In genomic region chr14:75252254-75252837, GRCh38 we compare ENCODE assay signal across 16 cellular contexts. TPM values are rescaled to one million over a fixed set of nuclear protein-coding genes. Genes with fewer than 3 reads are reported as not detected.
DNase-seq lines count a peak whose midpoint lies in the region; ATAC-seq and TF ChIP-seq lines count a peak whose summit lies in the region.
"Had no signal": no experiment of that assay in that cellular context is flagged by ENCODE, and none has a peak within 500 bp of the region (broad histone marks: within the 10 kb centered on the region; RNA-seq: fewer than 3 reads in every experiment).

No MANE protein-coding gene starts in this region.

- peaks cover 40 to 41% of the 10 kb centered on the region in 2 donors for H3K4me1 Mint-ChIP-seq in natural killer cell treated with Interleukin-12 subunit alpha and Interleukin-12 subunit beta and Interleukin-15 and Interleukin-18, amount 100 ng/mL, for 72 hours (ENCODE audit: low read depth in 2 of 2)
- H3K4me1 Mint-ChIP-seq in natural killer cell, result peaks cover 43 to 48% of the 10 kb centered on the region in 2 donors
- peaks cover 17 to 58% (median 54%) of the 10 kb centered on the region in 4 donors for H3K4me1 Mint-ChIP-seq in naive thymus-derived CD8-positive, alpha-beta T cell

- intact Hi-C loops in natural killer cell (cut with micrococcal nuclease) (no loop called here), left cardiac atrium (cut with DNase I) (no loop called here)

- no peak for TF ChIP-seq CTCF in natural killer cell (IDR thresholded peaks at IDR 0.05)
- no peak for TF ChIP-seq CTCF in epithelial cell of esophagus (IDR thresholded peaks at IDR 0.05; ENCODE audit: insufficient read depth, low read depth, low read length, missing control alignments)

- peaks cover 0 to 3% of the 10 kb centered on the region in 2 donors for H3K27me3 Mint-ChIP-seq in natural killer cell treated with Interleukin-12 subunit alpha and Interleukin-12 subunit beta and Interleukin-15 and Interleukin-18, amount 100 ng/mL, for 72 hours
- no peaks in the 10 kb centered on the region for H3K27me3 Mint-ChIP-seq in natural killer cell (ENCODE audit: low read depth in 2 of 2)
- no peaks in the 10 kb centered on the region for H3K27me3 Mint-ChIP-seq in naive thymus-derived CD8-positive, alpha-beta T cell

- POLR2A ChIA-PET in naive thymus-derived CD8-positive, alpha-beta T cell (lab: Charles Lee), result interaction anchor here (1.1 kb wide), 1 partner anchor 13 kb away, joined by 4 read pairs; no protein-coding TSS in a partner anchor

- no peak for DNase-seq in natural killer cell treated with Interleukin-12 subunit alpha and Interleukin-12 subunit beta and Interleukin-15 and Interleukin-18, amount 100 ng/mL, for 72 hours (ENCODE audit: low spot score)
- DNase-seq in natural killer cell, result no peak
- peak; percentile 94 for DNase-seq in epithelial cell of esophagus (ENCODE audit: low read depth)
- no peak for DNase-seq in naive thymus-derived CD8-positive, alpha-beta T cell
- DNase-seq in activated CD4-positive, alpha-beta T cell treated with anti-CD3 and anti-CD28 coated beads, Interleukin-2, amount 50 U/mL, for 48 hours, result no peak
- DNase-seq in NCI-H226, result no peak
- DNase-seq in left cardiac atrium, result no peak
- DNase-seq: activated naive CD4-positive, alpha-beta T cell treated with anti-CD3 and anti-CD28 coated beads for 36 hours; DND-41; heart right ventricle; left ventricle myocardium inferior; NCI-H1436; NCI-H748 treated with DMSO at 0.1 percent for 48 hours; occipital lobe; testis had no signal

- no peak overlapping the region for H3K4me3 ChIP-seq in epithelial cell of esophagus (ENCODE audit: low read length)
- H3K4me3 ChIP-seq: heart right ventricle, left ventricle myocardium inferior, testis had no signal

- peak overlapping the region in 1 of 2 donors; percentile 24 for H3K27ac Mint-ChIP-seq in natural killer cell treated with Interleukin-12 subunit alpha and Interleukin-12 subunit beta and Interleukin-15 and Interleukin-18, amount 100 ng/mL, for 72 hours
- peak overlapping the region in 1 of 2 donors; percentile 65 for H3K27ac Mint-ChIP-seq in natural killer cell
- H3K27ac Mint-ChIP-seq in naive thymus-derived CD8-positive, alpha-beta T cell, result peak overlapping the region in 7 of 10 donors; percentile 16 to 89 (median 75)
- H3K27ac Mint-ChIP-seq: activated naive CD4-positive, alpha-beta T cell treated with anti-CD3 and anti-CD28 coated beads for 36 hours had no signal

- no peak for ATAC-seq in natural killer cell treated with Interleukin-12 subunit alpha and Interleukin-12 subunit beta and Interleukin-15 and Interleukin-18, amount 100 ng/mL, for 72 hours
- no peak for ATAC-seq in natural killer cell
- ATAC-seq in naive thymus-derived CD8-positive, alpha-beta T cell, result no peak
- no peak for ATAC-seq in HG03039 (IDR thresholded peaks at IDR 0.05; ENCODE audit: unreplicated experiment)
- no peak for ATAC-seq in left cardiac atrium

- H3K36me3 Mint-ChIP-seq in natural killer cell treated with Interleukin-12 subunit alpha and Interleukin-12 subunit beta and Interleukin-15 and Interleukin-18, amount 100 ng/mL, for 72 hours, result no peaks in the 10 kb centered on the region
- no peaks in the 10 kb centered on the region for H3K36me3 Mint-ChIP-seq in natural killer cell
- no peaks in the 10 kb centered on the region for H3K36me3 Mint-ChIP-seq in naive thymus-derived CD8-positive, alpha-beta T cell

- H3K4me3 Mint-ChIP-seq in natural killer cell treated with Interleukin-12 subunit alpha and Interleukin-12 subunit beta and Interleukin-15 and Interleukin-18, amount 100 ng/mL, for 72 hours, result peak overlapping the region; percentile 42
- H3K4me3 Mint-ChIP-seq in natural killer cell, result no peak overlapping the region
- peak overlapping the region in 1 of 10 donors; percentile 2 for H3K4me3 Mint-ChIP-seq in naive thymus-derived CD8-positive, alpha-beta T cell
- H3K4me3 Mint-ChIP-seq: activated naive CD4-positive, alpha-beta T cell treated with anti-CD3 and anti-CD28 coated beads for 36 hours had no signal

- H3K9me3 Mint-ChIP-seq in natural killer cell treated with Interleukin-12 subunit alpha and Interleukin-12 subunit beta and Interleukin-15 and Interleukin-18, amount 100 ng/mL, for 72 hours, result no peaks in the 10 kb centered on the region
- H3K9me3 Mint-ChIP-seq in natural killer cell, result no peaks in the 10 kb centered on the region
- H3K9me3 Mint-ChIP-seq in naive thymus-derived CD8-positive, alpha-beta T cell, result no peaks in the 10 kb centered on the region
- H3K9me3 Mint-ChIP-seq: activated naive CD4-positive, alpha-beta T cell treated with anti-CD3 and anti-CD28 coated beads for 36 hours had no signal

RNA-seq across cellular contexts. Expression of gene FOS, which starts 26.3 kb away (rescaled TPM):
- total RNA-seq in natural killer cell treated with Interleukin-12 subunit alpha and Interleukin-12 subunit beta and Interleukin-15 and Interleukin-18, amount 100 ng/mL, for 72 hours, result 10 to 100 TPM; 25.3 to 35.2 TPM
- total RNA-seq in natural killer cell, result 1,000 to 10,000 TPM; 2,527 to 3,257 (median 3,104) TPM
- total RNA-seq in naive thymus-derived CD8-positive, alpha-beta T cell, result 1 to 10 TPM; 9.4 to 9.6 TPM
- 100 to 1,000 TPM in 2 of 3 donors, 10 to 100 TPM in 1; 80.3 to 510 (median 252) TPM for polyA plus RNA-seq in naive thymus-derived CD8-positive, alpha-beta T cell
- total RNA-seq in left cardiac atrium, result 100 to 1,000 TPM in 1 of 2 donors, 10 to 100 TPM in 1; 69.4 to 160 TPM

Comparison
In these comparisons a context has a peak if more than half of its experiments do, and no peak if none do; other contexts are left out.
1. RNA of gene FOS, which starts 26.3 kb away (total RNA-seq): 2,527 to 3,257 TPM in natural killer cell; 69.4 to 160 TPM in left cardiac atrium, 25.3 to 35.2 TPM in natural killer cell treated with Interleukin-12 subunit alpha and Interleukin-12 subunit beta and Interleukin-15 and Interleukin-18, amount 100 ng/mL, for 72 hours and 9.4 to 9.6 TPM in naive thymus-derived CD8-positive, alpha-beta T cell; every median in the first group is over 10 times any median in the second.